In the genomic region with DNA sequence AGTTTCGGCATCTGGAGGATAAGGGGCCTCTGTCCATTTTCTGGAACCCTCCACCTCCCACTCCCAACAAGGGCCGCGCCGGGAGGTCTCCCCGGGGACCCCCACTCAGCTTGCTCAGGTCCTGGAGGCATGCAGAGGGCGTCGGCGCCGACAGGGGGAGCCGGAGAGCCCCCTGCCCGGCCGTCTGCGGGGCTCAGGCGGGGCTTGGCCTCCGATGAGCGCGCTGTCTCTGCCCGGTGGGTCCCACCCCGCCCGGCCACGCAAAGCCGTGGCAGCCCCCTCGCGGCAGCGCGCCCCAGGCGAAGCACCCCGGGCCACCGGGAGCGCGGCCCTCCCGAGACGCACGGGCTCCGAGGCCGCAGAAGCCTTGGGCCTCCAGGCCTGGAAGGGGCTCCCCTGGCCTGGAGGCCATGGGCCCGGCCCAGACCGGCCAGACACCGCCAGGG, we compare ENCODE assay signal across 9 cellular contexts.
A peak's percentile ranks its signal among the peaks of the same experiment; 100 is the strongest.
DNase-seq lines count a peak whose midpoint lies in the region; ATAC-seq and TF ChIP-seq lines count a peak whose summit lies in the region.
"Had no signal": no experiment of that assay in that cellular context is flagged by ENCODE, and none has a peak within 500 bp of the region (broad histone marks: within the 10 kb centered on the region; RNA-seq: fewer than 3 reads in every experiment).

No MANE protein-coding gene starts in this region.

- H3K9me3 Mint-ChIP-seq in activated naive CD8-positive, alpha-beta T cell treated with anti-CD3 and anti-CD28 coated beads, Interleukin-2, amount 50 U/mL, for 24 hours, result no peaks in the 10 kb centered on the region
- peaks cover 0 to 6% (median 0%) of the 10 kb centered on the region in 5 donors for H3K9me3 Mint-ChIP-seq in CD8-positive, alpha-beta memory T cell
- H3K9me3 Mint-ChIP-seq: activated T-helper 2 cell treated with anti-CD3 and anti-CD28 coated beads, Interferon-gamma antibody, Interleukin-2, Interleukin-4, amounts not matched to agents 10 μg/mL and 5 μg/mL and 100 μg/mL, durations not matched to agents 14 hours and 24 hours and 36 hours had no signal

- TF ChIP-seq CTCF in uterus (IDR thresholded peaks at IDR 0.05), result peak in 3 of 4 experiments; percentile 6 to 26 (median 9)

- H3K27ac ChIP-seq in uterus (no peak overlapping the region), aorta (ENCODE audit: low read depth in 1 of 2, low read length in 2 of 2) (no peak overlapping the region)
- H3K27ac ChIP-seq in CD8-positive, alpha-beta memory T cell (ENCODE audit: low read depth, low read length), result no peak overlapping the region

- intact Hi-C loops in uterus (cut with DNase I; ENCODE audit: low total_unique reads) (no loop called here), aorta (cut with DNase I) (no loop called here)

- peaks cover 20% of the 10 kb centered on the region for H3K4me1 Mint-ChIP-seq in activated naive CD8-positive, alpha-beta T cell treated with anti-CD3 and anti-CD28 coated beads, Interleukin-2, amount 50 U/mL, for 24 hours
- H3K4me1 Mint-ChIP-seq in CD8-positive, alpha-beta memory T cell, result peaks cover 16 to 38% (median 28%) of the 10 kb centered on the region in 3 donors

- H3K27me3 ChIP-seq in uterus (peaks cover 12 to 44% of the 10 kb centered on the region in 2 donors), aorta (ENCODE audit: control insufficient read depth in 1 of 2, insufficient read depth in 2 of 2, low read length in 1 of 2) (peaks cover 0 to 3% of the 10 kb centered on the region in 2 donors)
- H3K27me3 ChIP-seq in CD8-positive, alpha-beta memory T cell (ENCODE audit: insufficient read depth, low read length, poor library complexity, severe bottlenecking), result peaks cover 6% of the 10 kb centered on the region

- H3K4me3 ChIP-seq in uterus (no peak overlapping the region), aorta (ENCODE audit: low read length in 2 of 2) (no peak overlapping the region)
- H3K4me3 ChIP-seq in CD8-positive, alpha-beta memory T cell (ENCODE audit: low read length), result no peak overlapping the region

- H3K36me3 ChIP-seq in uterus (no peaks in the 10 kb centered on the region), aorta (ENCODE audit: control insufficient read depth in 1 of 2, insufficient read depth in 2 of 2, low read length in 1 of 2) (no peaks in the 10 kb centered on the region)
- H3K36me3 ChIP-seq in CD8-positive, alpha-beta memory T cell (ENCODE audit: insufficient read depth, low read length), result no peaks in the 10 kb centered on the region

- WGBS in aorta, 2 donors, result 3% methylated on average over 18 to 39 of the region's 39 CpGs

- no peak overlapping the region for H3K27ac Mint-ChIP-seq in activated naive CD8-positive, alpha-beta T cell treated with anti-CD3 and anti-CD28 coated beads, Interleukin-2, amount 50 U/mL, for 24 hours
- H3K27ac Mint-ChIP-seq in CD8-positive, alpha-beta memory T cell, result no peak overlapping the region
- H3K27ac Mint-ChIP-seq: activated T-helper 2 cell treated with anti-CD3 and anti-CD28 coated beads, Interferon-gamma antibody, Interleukin-2, Interleukin-4, amounts not matched to agents 10 μg/mL and 5 μg/mL and 100 μg/mL, durations not matched to agents 14 hours and 24 hours and 36 hours had no signal

- no peak for TF ChIP-seq POLR2A in uterus (IDR thresholded peaks at IDR 0.05)

- H3K9me3 ChIP-seq in uterus (no peaks in the 10 kb centered on the region), aorta (ENCODE audit: control insufficient read depth, low read length) (no peaks in the 10 kb centered on the region)
- H3K9me3 ChIP-seq in CD8-positive, alpha-beta memory T cell (ENCODE audit: low read length), result no peaks in the 10 kb centered on the region

- CTCF ChIA-PET in CD8-positive, alpha-beta memory T cell (lab: Charles Lee), result no interaction called here

- no peak overlapping the region for H3K4me3 Mint-ChIP-seq in activated naive CD8-positive, alpha-beta T cell treated with anti-CD3 and anti-CD28 coated beads, Interleukin-2, amount 50 U/mL, for 24 hours
- no peak overlapping the region for H3K4me3 Mint-ChIP-seq in CD8-positive, alpha-beta memory T cell

- DNase-seq in stimulated activated CD4-positive, alpha-beta T cell treated with anti-CD3 and anti-CD28 coated beads, Interleukin-2, amount 100 ng/mL, for 24 hours, result peak; percentile 25 to 45
- DNase-seq in stimulated activated CD4-positive, alpha-beta T cell treated with anti-CD3 and anti-CD28 coated beads, Interleukin-12 subunit alpha, Interleukin-12 subunit beta, amount 100 ng/mL, for 4 hours, result no peak
- peak; percentile 37 for DNase-seq in activated naive CD8-positive, alpha-beta T cell treated with anti-CD3 and anti-CD28 coated beads, Interleukin-2, amount 50 U/mL, for 24 hours
- peak; percentile 87 for DNase-seq in iPS-NIHi11 (ENCODE audit: low spot score)
- no peak for DNase-seq in uterus
- no peak for DNase-seq in DMS53 treated with DMSO at 0.1 percent for 48 hours (lab: John Stamatoyannopoulos, UW; ENCODE audit: unreplicated experiment)
- no peak for DNase-seq in CD8-positive, alpha-beta memory T cell
- no peak for DNase-seq in aorta

- no peak for ATAC-seq in activated naive CD8-positive, alpha-beta T cell treated with anti-CD3 and anti-CD28 coated beads, Interleukin-2, amount 50 U/mL, for 24 hours
- no peak for ATAC-seq in aorta (ENCODE audit: low FRiP score)

- peaks cover 56% of the 10 kb centered on the region for H3K27me3 Mint-ChIP-seq in activated naive CD8-positive, alpha-beta T cell treated with anti-CD3 and anti-CD28 coated beads, Interleukin-2, amount 50 U/mL, for 24 hours
- peaks cover 58 to 67% of the 10 kb centered on the region in 2 donors for H3K27me3 Mint-ChIP-seq in CD8-positive, alpha-beta memory T cell

- H3K4me1 ChIP-seq in uterus (peaks cover 0 to 13% of the 10 kb centered on the region in 2 donors), aorta (ENCODE audit: control insufficient read depth in 1 of 2, insufficient read depth in 2 of 2, low read length in 2 of 2) (no peaks in the 10 kb centered on the region)
- peaks cover 8% of the 10 kb centered on the region for H3K4me1 ChIP-seq in CD8-positive, alpha-beta memory T cell (ENCODE audit: insufficient read depth, low read length)

- peaks cover 6% of the 10 kb centered on the region for H3K36me3 Mint-ChIP-seq in activated naive CD8-positive, alpha-beta T cell treated with anti-CD3 and anti-CD28 coated beads, Interleukin-2, amount 50 U/mL, for 24 hours (ENCODE audit: low read depth)
- H3K36me3 Mint-ChIP-seq in CD8-positive, alpha-beta memory T cell, result no peaks in the 10 kb centered on the region

- POLR2A ChIA-PET in CD8-positive, alpha-beta memory T cell (lab: Charles Lee), result no interaction called here

Comparison
In these comparisons a context has a peak if more than half of its experiments do, and no peak if none do; other contexts are left out.
1. DNase-seq: peak in stimulated activated CD4-positive, alpha-beta T cell treated with anti-CD3 and anti-CD28 coated beads, Interleukin-2, amount 100 ng/mL, for 24 hours (2 of 2), activated naive CD8-positive, alpha-beta T cell treated with anti-CD3 and anti-CD28 coated beads, Interleukin-2, amount 50 U/mL, for 24 hours (single experiment) and iPS-NIHi11 (single experiment); none in stimulated activated CD4-positive, alpha-beta T cell treated with anti-CD3 and anti-CD28 coated beads, Interleukin-12 subunit alpha, Interleukin-12 subunit beta, amount 100 ng/mL, for 4 hours (single experiment), uterus (0 of 2), DMS53 treated with DMSO at 0.1 percent for 48 hours (single experiment), CD8-positive, alpha-beta memory T cell (0 of 5) and aorta (0 of 2).